Comparison of ENCODE assay signal across 1 cellular context in genomic region chr2:9392895-9393757, GRCh38.
TF ChIP-seq lines count a peak whose summit lies in the region.

No MANE protein-coding gene starts in this region.

TF ChIP-seq in H1, 55 proteins besides CTCF, POLR2A, EP300 and RAD21 (continued from another document):
- TF ChIP-seq TEAD4 (IDR thresholded peaks at IDR 0.05; ENCODE audit: low read depth, low read length) (no peak), SIN3A (conservative IDR thresholded peaks at IDR 0.05 in 1 of 2, IDR thresholded peaks at IDR 0.05 in 1 of 2; ENCODE audit: low read depth in 1 of 2, low read length in 2 of 2) (no peak), ZNF274 (IDR thresholded peaks at IDR 0.05; ENCODE audit: borderline replicate concordance, extremely low read depth, low read length) (no peak), BACH1 (IDR thresholded peaks at IDR 0.05; ENCODE audit: low read length) (no peak), YY1 (IDR thresholded peaks at IDR 0.05; ENCODE audit: low read depth, low read length) (no peak), GTF2F1 (IDR thresholded peaks at IDR 0.05; ENCODE audit: borderline replicate concordance, low read depth, low read length) (no peak), BCL11A (IDR thresholded peaks at IDR 0.05; ENCODE audit: low read depth in 2 of 2, low read length in 2 of 2) (no peak)
